In genomic region chr2:231272961-231273360, GRCh38 we compare ENCODE assay signal across 29 cellular contexts.
"Had no signal": no experiment of that assay in that cellular context is flagged by ENCODE, and none has a peak within 500 bp of the region (broad histone marks: within the 10 kb centered on the region; RNA-seq: fewer than 3 reads in every experiment).

No MANE protein-coding gene starts in this region.

- H3K27ac Mint-ChIP-seq: activated CD4-positive, alpha-beta T cell treated with anti-CD3 and anti-CD28 coated beads, Interleukin-2, amount 10 ng/mL, durations not matched to agents 24 days and 14 days; activated CD8-positive, alpha-beta T cell treated with anti-CD3 and anti-CD28 coated beads, Interleukin-2, amount 10 ng/mL, durations not matched to agents 7 days and 5 days; activated naive CD4-positive, alpha-beta T cell treated with anti-CD3 and anti-CD28 coated beads for 36 hours; activated naive CD8-positive, alpha-beta T cell; activated naive CD8-positive, alpha-beta T cell treated with anti-CD3 and anti-CD28 coated beads, Interleukin-2, amount 50 U/mL, for 24 hours; activated T-helper 1 cell treated with anti-CD3 and anti-CD28 coated beads, Interleukin-12 subunit alpha, Interleukin-12 subunit beta, Interleukin-2, Interleukin-4 antibody, amounts not matched to agents 30 ng/mL and 10 ng/mL and 1 ng/mL, durations not matched to agents 14 hours and 24 hours and 36 hours; brain; IgD-negative memory B cell; T-helper 1 cell treated with Interleukin-12 subunit alpha and Interleukin-12 subunit beta and Interleukin-4 antibody, amounts not matched to agents 30 μg/mL and 1 μg/mL, for 36 hours; T-helper 2 cell treated with Interferon-gamma antibody and Interleukin-4, amounts not matched to agents 5 μg/mL and 100 μg/mL, for 36 hours had no signal

- ATAC-seq: activated CD8-positive, alpha-beta T cell treated with anti-CD3 and anti-CD28 coated beads, Interleukin-2, amount 10 ng/mL, durations not matched to agents 7 days and 5 days; activated naive CD8-positive, alpha-beta T cell treated with anti-CD3 and anti-CD28 coated beads, Interleukin-2, amount 50 U/mL, for 24 hours; activated T-cell treated with anti-CD3 and anti-CD28 coated beads, Interleukin-2, amount 50 U/mL, for 4 hours; Panc1 had no signal

- H3K9ac ChIP-seq: SK-N-SH had no signal

- H3K9me3 Mint-ChIP-seq: activated CD4-positive, alpha-beta T cell treated with anti-CD3 and anti-CD28 coated beads, Interleukin-2, amount 10 ng/mL, durations not matched to agents 24 days and 14 days; activated naive CD4-positive, alpha-beta T cell treated with anti-CD3 and anti-CD28 coated beads for 36 hours; activated naive CD8-positive, alpha-beta T cell treated with anti-CD3 and anti-CD28 coated beads, Interleukin-2, amount 50 U/mL, for 24 hours; activated T-cell treated with anti-CD3 and anti-CD28 coated beads, Interleukin-2, amount 50 U/mL, for 4 hours; activated T-helper 1 cell treated with anti-CD3 and anti-CD28 coated beads, Interleukin-12 subunit alpha, Interleukin-12 subunit beta, Interleukin-2, Interleukin-4 antibody, amounts not matched to agents 30 ng/mL and 10 ng/mL and 1 ng/mL, durations not matched to agents 14 hours and 24 hours and 36 hours; brain; T-helper 1 cell treated with Interleukin-12 subunit alpha and Interleukin-12 subunit beta and Interleukin-4 antibody, amounts not matched to agents 30 μg/mL and 1 μg/mL, for 36 hours; T-helper 2 cell treated with Interferon-gamma antibody and Interleukin-4, amounts not matched to agents 5 μg/mL and 100 μg/mL, for 36 hours had no signal

- DNase-seq: activated CD4-positive, alpha-beta T cell treated with anti-CD3 and anti-CD28 coated beads, Interleukin-2, amount 10 ng/mL, durations not matched to agents 24 days and 14 days; activated CD4-positive, alpha-beta T cell treated with anti-CD3 and anti-CD28 coated beads, Interleukin-2, amount 50 U/mL, for 4 hours; activated CD8-positive, alpha-beta T cell treated with anti-CD3 and anti-CD28 coated beads, Interleukin-2, amount 10 ng/mL, durations not matched to agents 7 days and 5 days; activated gamma-delta T cell treated with Interleukin-2 at 50 U/mL for 16 hours; activated naive CD4-positive, alpha-beta T cell treated with anti-CD3 and anti-CD28 coated beads for 36 hours; activated naive CD8-positive, alpha-beta T cell treated with anti-CD3 and anti-CD28 coated beads, Interleukin-2, amount 50 U/mL, for 24 hours; activated T-cell treated with anti-CD3 and anti-CD28 coated beads, Interleukin-2, amount 50 U/mL, for 4 hours; anterior cingulate cortex; Karpas-422; KBM-7; NCI-H1105; NCI-H1417 treated with DMSO at 0.1 percent for 48 hours; NCI-H187 treated with DMSO at 0.1 percent for 48 hours; NCI-H2081; NCI-H2227 treated with DMSO at 0.1 percent for 48 hours; NCI-H446; NCI-H510A treated with DMSO at 0.1 percent for 48 hours; NCI-H526 treated with DMSO at 0.1 percent for 48 hours; NCI-H774; SHP77; SJCRH30; SK-N-SH had no signal

- H3K27me3 ChIP-seq: SJCRH30 had no signal

- H3K4me3 Mint-ChIP-seq: activated CD4-positive, alpha-beta T cell treated with anti-CD3 and anti-CD28 coated beads, Interleukin-2, amount 10 ng/mL, durations not matched to agents 24 days and 14 days; activated CD8-positive, alpha-beta T cell treated with anti-CD3 and anti-CD28 coated beads, Interleukin-2, amount 10 ng/mL, durations not matched to agents 7 days and 5 days; activated naive CD4-positive, alpha-beta T cell treated with anti-CD3 and anti-CD28 coated beads for 36 hours; activated naive CD8-positive, alpha-beta T cell; activated naive CD8-positive, alpha-beta T cell treated with anti-CD3 and anti-CD28 coated beads, Interleukin-2, amount 50 U/mL, for 24 hours; activated T-cell treated with anti-CD3 and anti-CD28 coated beads, Interleukin-2, amount 50 U/mL, for 4 hours; activated T-helper 1 cell treated with anti-CD3 and anti-CD28 coated beads, Interleukin-12 subunit alpha, Interleukin-12 subunit beta, Interleukin-2, Interleukin-4 antibody, amounts not matched to agents 30 ng/mL and 10 ng/mL and 1 ng/mL, durations not matched to agents 14 hours and 24 hours and 36 hours; brain; IgD-negative memory B cell; T-helper 1 cell treated with Interleukin-12 subunit alpha and Interleukin-12 subunit beta and Interleukin-4 antibody, amounts not matched to agents 30 μg/mL and 1 μg/mL, for 36 hours; T-helper 2 cell treated with Interferon-gamma antibody and Interleukin-4, amounts not matched to agents 5 μg/mL and 100 μg/mL, for 36 hours had no signal

- H3K27ac ChIP-seq: SJCRH30 had no signal

- H3K4me3 ChIP-seq: SJCRH30 had no signal

- H3K4me1 Mint-ChIP-seq: activated CD4-positive, alpha-beta T cell treated with anti-CD3 and anti-CD28 coated beads, Interleukin-2, amount 10 ng/mL, durations not matched to agents 24 days and 14 days; brain had no signal

- H3K4me1 ChIP-seq: SJCRH30 had no signal

- H3K27me3 Mint-ChIP-seq: activated naive CD8-positive, alpha-beta T cell; activated naive CD8-positive, alpha-beta T cell treated with anti-CD3 and anti-CD28 coated beads, Interleukin-2, amount 50 U/mL, for 24 hours; brain; IgD-negative memory B cell had no signal

- H3K36me3 Mint-ChIP-seq: IgD-negative memory B cell had no signal

- H3K9me3 ChIP-seq: SJCRH30, SK-N-SH had no signal

- H3K4me2 ChIP-seq: SK-N-SH had no signal
